35 cellular contexts compared by ENCODE assay signal in the genomic region with DNA sequence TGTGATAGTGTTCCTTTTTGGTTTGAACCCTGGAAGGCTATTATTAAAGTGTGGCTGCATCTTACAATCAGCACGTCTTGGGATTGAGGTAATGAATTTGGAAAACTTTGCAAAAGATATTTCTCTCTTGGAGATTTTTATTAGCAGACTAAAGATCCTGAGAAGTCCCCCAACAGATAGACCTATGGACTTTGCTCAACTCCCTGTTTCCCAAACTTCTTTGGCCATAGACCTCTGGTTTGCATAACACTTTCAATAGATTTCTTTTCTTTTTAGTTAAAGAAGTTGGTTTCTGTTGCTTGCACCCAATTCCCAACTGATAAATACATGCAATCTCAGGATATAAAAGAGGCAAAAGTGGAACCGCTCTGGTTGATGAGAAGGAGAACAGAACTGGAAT.
"Had no signal": no experiment of that assay in that cellular context is flagged by ENCODE, and none has a peak within 500 bp of the region (broad histone marks: within the 10 kb centered on the region; RNA-seq: fewer than 3 reads in every experiment).

No MANE protein-coding gene starts in this region.

- H3K4me3 ChIP-seq: MG63 had no signal

- H3K9me3 ChIP-seq: MG63 had no signal

- H3K27me3 ChIP-seq: MG63 had no signal

- H3K36me3 ChIP-seq: MG63 had no signal

- DNase-seq: Karpas-422, Kasumi-1, MG63, MM.1S, MV-4-11, NCI-H1048, NCI-H1092, NCI-H1092 treated with DMSO at 0.1 percent for 48 hours, NCI-H1105, NCI-H1105 treated with DMSO at 0.1 percent for 48 hours, NCI-H1417, NCI-H1417 treated with DMSO at 0.1 percent for 48 hours, NCI-H1436, NCI-H1436 treated with DMSO at 0.1 percent for 48 hours, NCI-H146, NCI-H1694, NCI-H1694 treated with DMSO at 0.1 percent for 48 hours, NCI-H187, NCI-H187 treated with DMSO at 0.1 percent for 48 hours, NCI-H1930, NCI-H2029, NCI-H2029 treated with DMSO at 0.1 percent for 48 hours, NCI-H2081, NCI-H2081 treated with DMSO at 0.1 percent for 48 hours, NCI-H2107, NCI-H2171, NCI-H2171 treated with DMSO at 0.1 percent for 48 hours, NCI-H2227 treated with DMSO at 0.1 percent for 48 hours, NCI-H226, NCI-H345, NCI-H446, NCI-H446 treated with DMSO at 0.1 percent for 48 hours, NCI-H510A, NCI-H510A treated with DMSO at 0.1 percent for 48 hours, NCI-H524 had no signal
